Comparison of ENCODE assay signal across 10 cellular contexts in the genomic region with DNA sequence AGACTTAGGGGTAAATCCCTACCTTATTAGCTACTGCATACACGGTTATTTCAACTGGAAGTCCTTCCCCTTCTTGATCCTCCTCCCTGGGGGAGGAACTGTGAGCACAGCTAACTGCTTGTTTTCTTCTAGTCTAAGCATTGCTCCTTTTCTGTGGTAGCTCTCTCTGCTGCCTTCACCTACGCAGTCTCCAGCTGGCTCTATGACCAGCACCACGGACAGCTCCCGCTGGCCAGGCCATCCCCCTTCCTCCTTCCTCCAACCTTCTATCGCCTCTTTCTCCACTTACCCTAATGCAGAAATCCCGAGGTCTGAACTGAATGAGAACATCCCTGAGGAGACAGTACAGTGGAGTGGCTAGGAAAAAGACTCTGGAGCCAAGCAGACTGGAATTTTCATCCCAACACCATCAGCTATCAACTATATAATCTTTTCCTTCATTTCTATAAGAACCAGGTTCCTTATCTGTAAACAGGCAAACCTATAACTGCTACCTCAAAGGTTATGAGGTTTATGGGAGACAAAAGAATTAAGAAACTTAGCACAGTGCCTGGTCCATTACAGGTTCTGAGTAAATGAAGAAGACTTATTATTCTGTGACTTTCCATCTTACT. TPM values are rescaled to one million over a fixed set of nuclear protein-coding genes. Genes with fewer than 3 reads are reported as not detected.
DNase-seq lines count a peak whose midpoint lies in the region; ATAC-seq and TF ChIP-seq lines count a peak whose summit lies in the region.
"Had no signal": no experiment of that assay in that cellular context is flagged by ENCODE, and none has a peak within 500 bp of the region (broad histone marks: within the 10 kb centered on the region; RNA-seq: fewer than 3 reads in every experiment).

No MANE protein-coding gene starts in this region.

- H2BK15ac ChIP-seq in IMR-90 (ENCODE audit: low read depth, low read length), result no peak overlapping the region

- H4K8ac ChIP-seq in IMR-90 (ENCODE audit: low read depth in 2 of 2, low read length in 2 of 2), result no peak overlapping the region

- H3K4me3 ChIP-seq in IMR-90 (ENCODE audit: insufficient read depth, low read depth, low read length) (no peak overlapping the region), left lung (no peak overlapping the region), dorsolateral prefrontal cortex (no peak overlapping the region)
- H3K4me3 ChIP-seq: heart left ventricle had no signal

- H3K9me1 ChIP-seq in IMR-90 (ENCODE audit: insufficient read depth, low read length), result no peaks in the 10 kb centered on the region

- ATAC-seq in IMR-90 (ENCODE audit: low read depth) (peak; percentile 82), left lung (peak; percentile 76)
- no peak for ATAC-seq in activated CD8-positive, alpha-beta T cell treated with anti-CD3 and anti-CD28 coated beads for 36 hours

- no peak overlapping the region for H3K9ac ChIP-seq in IMR-90 (ENCODE audit: low read depth, low read length)

- H3K4me1 ChIP-seq in IMR-90 (ENCODE audit: control insufficient read depth, insufficient read depth, low read length) (no peaks in the 10 kb centered on the region), left lung (no peaks in the 10 kb centered on the region)

- no peaks in the 10 kb centered on the region for H3K9me3 ChIP-seq in IMR-90 (ENCODE audit: control insufficient read depth, insufficient read depth, low read length)
- H3K9me3 ChIP-seq in left lung, result no peaks in the 10 kb centered on the region
- H3K9me3 ChIP-seq: heart left ventricle had no signal

- H3K4ac ChIP-seq in IMR-90 (ENCODE audit: low read depth, low read length), result no peak overlapping the region

- TF ChIP-seq POLR2A in IMR-90 (IDR thresholded peaks at IDR 0.05; ENCODE audit: low read depth, low read length), result no peak

- no peak overlapping the region for H3K27ac ChIP-seq in IMR-90 (ENCODE audit: insufficient read depth, low read length)
- no peak overlapping the region for H3K27ac ChIP-seq in left lung
- no peak overlapping the region for H3K27ac ChIP-seq in dorsolateral prefrontal cortex
- H3K27ac ChIP-seq: heart left ventricle had no signal

- no peak overlapping the region for H2BK20ac ChIP-seq in IMR-90 (ENCODE audit: low read depth, low read length)

- H3K14ac ChIP-seq in IMR-90 (replicated peaks; ENCODE audit: low read depth, low read length), result no peak overlapping the region

- no peak for TF ChIP-seq CTCF in Calu3 (IDR thresholded peaks at IDR 0.05; ENCODE audit: unreplicated experiment)
- TF ChIP-seq CTCF in IMR-90 (conservative IDR thresholded peaks at IDR 0.05; ENCODE audit: low read depth, low read length), result no peak
- TF ChIP-seq CTCF in activated CD8-positive, alpha-beta T cell treated with anti-CD3 and anti-CD28 coated beads for 36 hours (IDR thresholded peaks at IDR 0.05), result no peak
- TF ChIP-seq CTCF in left lung (IDR thresholded peaks at IDR 0.05), result no peak
- TF ChIP-seq CTCF in dorsolateral prefrontal cortex (IDR thresholded peaks at IDR 0.05 in 54 of 56, conservative IDR thresholded peaks at IDR 0.05 in 2 of 56; ENCODE audit: low read depth in 1 of 56, partially characterized antibody in 56 of 56), result no peak

- no peak overlapping the region for H2AK9ac ChIP-seq in IMR-90 (replicated peaks; ENCODE audit: low read depth, low read length, poor library complexity)

- H3K56ac ChIP-seq in IMR-90 (ENCODE audit: extremely low read depth, insufficient read depth, low read length), result no peak overlapping the region

- H3K4me3 Mint-ChIP-seq in Calu3 (ENCODE audit: low read depth, unreplicated experiment), result no peak overlapping the region
- H3K4me3 Mint-ChIP-seq in activated CD8-positive, alpha-beta T cell treated with anti-CD3 and anti-CD28 coated beads for 36 hours, result no peak overlapping the region
- H3K4me3 Mint-ChIP-seq in activated T-helper 1 cell treated with anti-CD3 and anti-CD28 coated beads, Interleukin-12 subunit alpha, Interleukin-12 subunit beta, Interleukin-2, Interleukin-4 antibody, amounts not matched to agents 30 ng/mL and 10 ng/mL and 1 ng/mL, durations not matched to agents 14 hours and 24 hours and 36 hours, result no peak overlapping the region
- H3K4me3 Mint-ChIP-seq: activated T-cell treated with anti-CD3 and anti-CD28 coated beads, Interleukin-2, amount 50 U/mL, for 4 hours had no signal

- BruUV-seq in Calu3 (replicated peaks; lab: Mats Ljungman, UMichigan), result no TSS peak
- no TSS peak for BruUV-seq in IMR-90 (replicated peaks; lab: Mats Ljungman, UMichigan)

- no peak overlapping the region for H2BK5ac ChIP-seq in IMR-90 (ENCODE audit: low read depth, low read length, poor library complexity, severe bottlenecking)

- CTCF ChIA-PET in Calu3 (lab: Charles Lee) (interaction anchor here (0.8 kb wide), 1 partner anchor 13 kb away, joined by 3 read pairs; no protein-coding TSS in a partner anchor), IMR-90 (lab: Yijun Ruan, JAX) (no interaction called here)
- CTCF ChIA-PET in activated CD8-positive, alpha-beta T cell treated with anti-CD3 and anti-CD28 coated beads for 36 hours (lab: Charles Lee), result interaction anchor here (0.8 to 2.4 kb wide), 6 partner anchors 12 to 58 kb away, joined by 3 to 12 read pairs (median 5); no protein-coding TSS in a partner anchor

- no peak overlapping the region for H4K5ac ChIP-seq in IMR-90 (ENCODE audit: low read depth, low read length)

- dilution Hi-C loops in IMR-90 (cut with HindIII; ENCODE audit: low sequenced_read_pairs, unreplicated experiment), result no loop called here

- H3K4me1 Mint-ChIP-seq in Calu3 (ENCODE audit: low read depth, unreplicated experiment), result peaks cover 63% of the 10 kb centered on the region
- peaks cover 5% of the 10 kb centered on the region for H3K4me1 Mint-ChIP-seq in activated CD8-positive, alpha-beta T cell treated with anti-CD3 and anti-CD28 coated beads for 36 hours (ENCODE audit: low read depth)
- H3K4me1 Mint-ChIP-seq in activated T-helper 1 cell treated with anti-CD3 and anti-CD28 coated beads, Interleukin-12 subunit alpha, Interleukin-12 subunit beta, Interleukin-2, Interleukin-4 antibody, amounts not matched to agents 30 ng/mL and 10 ng/mL and 1 ng/mL, durations not matched to agents 14 hours and 24 hours and 36 hours (ENCODE audit: low read depth), result peaks cover 9% of the 10 kb centered on the region

- intact Hi-C loops in Calu3 (cut with micrococcal nuclease; ENCODE audit: unreplicated experiment), result no loop called here
- intact Hi-C loops in IMR-90 (cut with micrococcal nuclease), result no loop called here
- intact Hi-C loops in activated CD8-positive, alpha-beta T cell treated with anti-CD3 and anti-CD28 coated beads for 36 hours (cut with micrococcal nuclease), result no loop called here
- intact Hi-C loops in left lung (cut with DNase I), result no loop called here
- intact Hi-C loops in activated T-helper 1 cell treated with anti-CD3 and anti-CD28 coated beads, Interleukin-12 subunit alpha, Interleukin-12 subunit beta, Interleukin-2, Interleukin-4 antibody, amounts not matched to agents 30 ng/mL and 10 ng/mL and 1 ng/mL, durations not matched to agents 14 hours and 24 hours and 36 hours (cut with micrococcal nuclease), result no loop called here
- intact Hi-C loops in dorsolateral prefrontal cortex (cut with DNase I), result no loop called here

- H3K27me3 ChIP-seq in IMR-90 (ENCODE audit: control insufficient read depth, insufficient read depth, low read length), result peaks cover 26% of the 10 kb centered on the region
- peaks cover 9 to 87% of the 10 kb centered on the region in 2 donors for H3K27me3 ChIP-seq in left lung
- H3K27me3 ChIP-seq in dorsolateral prefrontal cortex, result peaks cover 0 to 69% (median 19%) of the 10 kb centered on the region in 45 donors

- H3K27me3 Mint-ChIP-seq in Calu3 (ENCODE audit: unreplicated experiment), result no peaks in the 10 kb centered on the region
- H3K27me3 Mint-ChIP-seq in activated CD8-positive, alpha-beta T cell treated with anti-CD3 and anti-CD28 coated beads for 36 hours, result peaks cover 58% of the 10 kb centered on the region
- peaks cover 21% of the 10 kb centered on the region for H3K27me3 Mint-ChIP-seq in activated T-helper 1 cell treated with anti-CD3 and anti-CD28 coated beads, Interleukin-12 subunit alpha, Interleukin-12 subunit beta, Interleukin-2, Interleukin-4 antibody, amounts not matched to agents 30 ng/mL and 10 ng/mL and 1 ng/mL, durations not matched to agents 14 hours and 24 hours and 36 hours (ENCODE audit: insufficient read depth)

- no peaks in the 10 kb centered on the region for H3K79me1 ChIP-seq in IMR-90 (ENCODE audit: low read depth in 1 of 2, low read length in 2 of 2)

- no peak overlapping the region for H2AFZ ChIP-seq in IMR-90 (replicated peaks; ENCODE audit: low read length, poor library complexity)

- H2BK120ac ChIP-seq in IMR-90 (ENCODE audit: low read depth, low read length), result no peak overlapping the region

- H2AK5ac ChIP-seq in IMR-90 (ENCODE audit: low read depth, low read length), result no peak overlapping the region

- no peaks in the 10 kb centered on the region for H4K20me1 ChIP-seq in IMR-90 (ENCODE audit: insufficient read depth, low read length)

- no peak overlapping the region for H3K4me2 ChIP-seq in IMR-90 (ENCODE audit: low read depth, low read length)

- POLR2A ChIA-PET in IMR-90 (lab: Charles Lee; ENCODE audit: unreplicated experiment), result no interaction called here
- POLR2A ChIA-PET in activated CD8-positive, alpha-beta T cell treated with anti-CD3 and anti-CD28 coated beads for 36 hours (lab: Charles Lee), result no interaction called here

- no peak for TF ChIP-seq RAD21 in IMR-90 (IDR thresholded peaks at IDR 0.05; ENCODE audit: low read length)

- no peak overlapping the region for H3K27ac Mint-ChIP-seq in Calu3 (ENCODE audit: unreplicated experiment)
- H3K27ac Mint-ChIP-seq in activated CD8-positive, alpha-beta T cell treated with anti-CD3 and anti-CD28 coated beads for 36 hours, result no peak overlapping the region
- no peak overlapping the region for H3K27ac Mint-ChIP-seq in activated T-helper 1 cell treated with anti-CD3 and anti-CD28 coated beads, Interleukin-12 subunit alpha, Interleukin-12 subunit beta, Interleukin-2, Interleukin-4 antibody, amounts not matched to agents 30 ng/mL and 10 ng/mL and 1 ng/mL, durations not matched to agents 14 hours and 24 hours and 36 hours

- no peak overlapping the region for H4K91ac ChIP-seq in IMR-90 (ENCODE audit: insufficient read depth, low read depth, low read length)

- H3K23ac ChIP-seq in IMR-90 (ENCODE audit: low read depth, low read length), result no peak overlapping the region

- peaks cover 14% of the 10 kb centered on the region for H3K36me3 Mint-ChIP-seq in Calu3 (ENCODE audit: insufficient read depth, unreplicated experiment)
- H3K36me3 Mint-ChIP-seq in activated CD8-positive, alpha-beta T cell treated with anti-CD3 and anti-CD28 coated beads for 36 hours (ENCODE audit: low read depth), result no peaks in the 10 kb centered on the region
- no peaks in the 10 kb centered on the region for H3K36me3 Mint-ChIP-seq in activated T-helper 1 cell treated with anti-CD3 and anti-CD28 coated beads, Interleukin-12 subunit alpha, Interleukin-12 subunit beta, Interleukin-2, Interleukin-4 antibody, amounts not matched to agents 30 ng/mL and 10 ng/mL and 1 ng/mL, durations not matched to agents 14 hours and 24 hours and 36 hours (ENCODE audit: low read depth)

- peaks cover 4% of the 10 kb centered on the region for H3K9me3 Mint-ChIP-seq in Calu3 (ENCODE audit: low read depth, unreplicated experiment)
- H3K9me3 Mint-ChIP-seq in activated CD8-positive, alpha-beta T cell treated with anti-CD3 and anti-CD28 coated beads for 36 hours, result no peaks in the 10 kb centered on the region
- H3K9me3 Mint-ChIP-seq in activated T-helper 1 cell treated with anti-CD3 and anti-CD28 coated beads, Interleukin-12 subunit alpha, Interleukin-12 subunit beta, Interleukin-2, Interleukin-4 antibody, amounts not matched to agents 30 ng/mL and 10 ng/mL and 1 ng/mL, durations not matched to agents 14 hours and 24 hours and 36 hours, result no peaks in the 10 kb centered on the region
- H3K9me3 Mint-ChIP-seq: activated T-cell treated with anti-CD3 and anti-CD28 coated beads, Interleukin-2, amount 50 U/mL, for 4 hours had no signal

- in situ Hi-C loops in IMR-90 (cut with MboI; ENCODE audit: low sequenced_read_pairs), result no loop called here

- H3K36me3 ChIP-seq in IMR-90 (ENCODE audit: control insufficient read depth, insufficient read depth, low read length) (no peaks in the 10 kb centered on the region), left lung (no peaks in the 10 kb centered on the region)
- H3K36me3 ChIP-seq: heart left ventricle had no signal

- DNase-seq in Calu3, result peak; percentile 63
- peak; percentile 27 for DNase-seq in IMR-90
- DNase-seq in activated CD8-positive, alpha-beta T cell treated with anti-CD3 and anti-CD28 coated beads for 36 hours, result peak; percentile 46
- DNase-seq in left lung, result no peak
- no peak for DNase-seq in activated T-helper 1 cell treated with anti-CD3 and anti-CD28 coated beads, Interleukin-12 subunit alpha, Interleukin-12 subunit beta, Interleukin-2, Interleukin-4 antibody, amounts not matched to agents 30 ng/mL and 10 ng/mL and 1 ng/mL, durations not matched to agents 14 hours and 24 hours and 36 hours (ENCODE audit: low spot score)
- DNase-seq in dorsolateral prefrontal cortex, result no peak
- no peak for DNase-seq in T-helper 1 cell
- DNase-seq in stimulated activated CD4-positive, alpha-beta T cell treated with anti-CD3 and anti-CD28 coated beads, Interleukin-2, amount 100 ng/mL, for 48 hours, result no peak
- DNase-seq: activated T-cell treated with anti-CD3 and anti-CD28 coated beads, Interleukin-2, amount 50 U/mL, for 4 hours; heart left ventricle had no signal

- H3K18ac ChIP-seq in IMR-90 (ENCODE audit: low read depth, low read length), result no peak overlapping the region

- 20% methylated on average over 1 of the region's 6 CpGs; no CpG with 5 or more reads in 1 of the 2 experiments for WGBS in IMR-90 (ENCODE audit: extremely low coverage in 2 of 2, insufficient read length in 1 of 2), 2 experiments

RNA-seq across cellular contexts. Expression of a gene that starts 4.7 kb away (rescaled TPM):
- total RNA-seq in Calu3 (2022) (0.68 and 1.3 TPM in 2 replicates), IMR-90 (2012; rRNA removed) (not detected in 2 replicates), left lung (1 to 10 TPM in 1 of 2 donors, not detected in 1; 4.3 TPM), dorsolateral prefrontal cortex (1 to 10 TPM in 109 of 120 experiments, under 1 TPM in 11; 0.48 to 4.0 (median 1.8) TPM)
- not detected in 2 replicates for polyA plus RNA-seq in IMR-90 (2012; rRNA removed)
- polyA plus RNA-seq in IMR-90 (2012; cell fraction: cytosol; rRNA removed), result not detected in 2 replicates
- 0.01 TPM in 1 of 2 replicates, not detected in the other for polyA plus RNA-seq in IMR-90 (2012; cell fraction: nucleus; rRNA removed; ENCODE audit: low replicate concordance)
- not detected for total RNA-seq in activated CD8-positive, alpha-beta T cell treated with anti-CD3 and anti-CD28 coated beads for 36 hours
- not detected in 2 replicates for total RNA-seq in activated T-helper 1 cell treated with anti-CD3 and anti-CD28 coated beads, Interleukin-12 subunit alpha, Interleukin-12 subunit beta, Interleukin-2, Interleukin-4 antibody, amounts not matched to agents 30 ng/mL and 10 ng/mL and 1 ng/mL, durations not matched to agents 14 hours and 24 hours and 36 hours
- total RNA-seq: activated T-cell treated with anti-CD3 and anti-CD28 coated beads, Interleukin-2, amount 50 U/mL, for 4 hours had no signal
- polyA plus RNA-seq: heart left ventricle had no signal

RNA-seq across cellular contexts. Expression of a gene that starts 14.7 kb away (rescaled TPM):
- total RNA-seq in Calu3 (2022) (9.0 and 15.8 TPM in 2 replicates), IMR-90 (2012; rRNA removed) (not detected in 2 replicates), left lung (1 to 10 TPM; 1.0 to 1.7 TPM), dorsolateral prefrontal cortex (under 1 TPM in 33 of 120 experiments, not detected in 87; 0.22 to 0.96 (median 0.31) TPM)
- not detected in 2 replicates for polyA plus RNA-seq in IMR-90 (2012; rRNA removed)
- polyA plus RNA-seq in IMR-90 (2012; cell fraction: cytosol; rRNA removed), result 0.01 TPM in 1 of 2 replicates, not detected in the other
- polyA plus RNA-seq in IMR-90 (2012; cell fraction: nucleus; rRNA removed; ENCODE audit: low replicate concordance), result 0.02 TPM in 1 of 2 replicates, not detected in the other
- not detected for total RNA-seq in activated CD8-positive, alpha-beta T cell treated with anti-CD3 and anti-CD28 coated beads for 36 hours
- not detected in 2 replicates for total RNA-seq in activated T-helper 1 cell treated with anti-CD3 and anti-CD28 coated beads, Interleukin-12 subunit alpha, Interleukin-12 subunit beta, Interleukin-2, Interleukin-4 antibody, amounts not matched to agents 30 ng/mL and 10 ng/mL and 1 ng/mL, durations not matched to agents 14 hours and 24 hours and 36 hours
- total RNA-seq: heart left ventricle had no signal
- polyA plus RNA-seq: heart left ventricle had no signal

RNA-seq across cellular contexts. Expression of a gene that starts 52.8 kb away (rescaled TPM):
- total RNA-seq in Calu3 (2022) (not detected in 2 replicates), IMR-90 (2012; rRNA removed) (not detected in 2 replicates), left lung (not detected), dorsolateral prefrontal cortex (1 to 10 TPM in 65 of 120 experiments, under 1 TPM in 14, not detected in 41; 0.57 to 5.4 (median 1.4) TPM)
- not detected in 2 replicates for polyA plus RNA-seq in IMR-90 (2012; rRNA removed)
- polyA plus RNA-seq in IMR-90 (2012; cell fraction: cytosol; rRNA removed), result not detected in 2 replicates
- polyA plus RNA-seq in IMR-90 (2012; cell fraction: nucleus; rRNA removed; ENCODE audit: low replicate concordance), result not detected in 2 replicates
- not detected for total RNA-seq in activated CD8-positive, alpha-beta T cell treated with anti-CD3 and anti-CD28 coated beads for 36 hours
- 0.36 TPM in 1 of 2 replicates, not detected in the other for total RNA-seq in activated T-helper 1 cell treated with anti-CD3 and anti-CD28 coated beads, Interleukin-12 subunit alpha, Interleukin-12 subunit beta, Interleukin-2, Interleukin-4 antibody, amounts not matched to agents 30 ng/mL and 10 ng/mL and 1 ng/mL, durations not matched to agents 14 hours and 24 hours and 36 hours
- total RNA-seq: activated T-cell treated with anti-CD3 and anti-CD28 coated beads, Interleukin-2, amount 50 U/mL, for 4 hours; heart left ventricle had no signal
- polyA plus RNA-seq: heart left ventricle had no signal

Comparison
In these comparisons a context has a peak if more than half of its experiments do, and no peak if none do; other contexts are left out.
1. DNase-seq: peak in Calu3 (single experiment), IMR-90 (single experiment) and activated CD8-positive, alpha-beta T cell treated with anti-CD3 and anti-CD28 coated beads for 36 hours (single experiment); none in left lung (0 of 2), activated T-helper 1 cell treated with anti-CD3 and anti-CD28 coated beads, Interleukin-12 subunit alpha, Interleukin-12 subunit beta, Interleukin-2, Interleukin-4 antibody, amounts not matched to agents 30 ng/mL and 10 ng/mL and 1 ng/mL, durations not matched to agents 14 hours and 24 hours and 36 hours (single experiment), dorsolateral prefrontal cortex (0 of 10), T-helper 1 cell (0 of 5) and stimulated activated CD4-positive, alpha-beta T cell treated with anti-CD3 and anti-CD28 coated beads, Interleukin-2, amount 100 ng/mL, for 48 hours (0 of 2).